ENCODE assay signal across 8 cellular contexts in the genomic region with DNA sequence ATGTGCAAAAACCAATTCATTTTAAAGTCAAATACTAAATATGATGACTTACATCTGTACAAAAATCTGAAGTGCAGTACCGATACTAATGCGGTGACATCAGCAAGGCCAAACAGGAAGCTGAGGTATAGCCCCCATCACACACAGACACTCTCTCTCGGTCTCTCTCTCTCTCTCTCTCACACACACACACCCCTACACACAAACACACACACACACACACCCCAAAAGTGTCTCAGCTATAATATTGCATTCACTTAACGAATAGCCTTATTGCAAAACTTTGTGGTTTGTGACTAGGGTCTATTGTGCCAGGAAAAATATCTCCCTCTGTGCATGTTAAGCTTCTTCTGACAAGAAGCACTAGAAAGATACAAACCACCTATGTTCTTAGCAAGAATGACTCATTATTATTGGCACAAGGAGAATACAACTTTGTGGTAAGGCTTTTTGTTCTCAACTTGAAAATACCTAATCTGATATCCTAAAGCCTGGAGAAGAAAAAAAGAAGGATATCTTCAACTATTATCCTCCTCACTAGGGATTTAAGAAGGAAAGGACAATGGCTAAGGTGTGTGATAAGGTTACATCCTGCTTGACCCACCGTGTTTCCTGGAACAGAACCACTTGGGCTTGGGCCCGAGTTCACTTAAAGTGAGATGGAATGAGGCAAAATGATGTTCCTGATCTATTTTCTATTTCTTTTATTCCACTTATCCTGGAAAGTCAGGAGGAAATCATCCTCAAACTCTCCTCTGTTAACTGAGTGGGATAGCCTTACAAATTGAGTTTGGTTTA.
DNase-seq lines count a peak whose midpoint lies in the region; ATAC-seq, FAIRE-seq and TF ChIP-seq lines count a peak whose summit lies in the region.

No MANE protein-coding gene starts in this region.

- no peak for TF ChIP-seq POLR2A in Peyer's patch (IDR thresholded peaks at IDR 0.05)

- DNase-seq in Peyer's patch (peak in 1 of 3 donors; percentile 75), amniotic stem cell (lab: John Stamatoyannopoulos, UW) (peak; percentile 48), globus pallidus (ENCODE audit: low spot score) (no peak), Caco-2 (no peak), kidney (no peak)

- H3K27me3 ChIP-seq in Peyer's patch (no peaks in the 10 kb centered on the region), mucosa of rectum (ENCODE audit: control insufficient read depth in 2 of 2, insufficient read depth in 2 of 2, low read length in 2 of 2) (no peaks in the 10 kb centered on the region), Caco-2 (replicated peaks; ENCODE audit: control insufficient read depth, insufficient read depth, low read length) (no peaks in the 10 kb centered on the region)

- peaks cover 6% of the 10 kb centered on the region for H3K4me1 Mint-ChIP-seq in Caco-2 (ENCODE audit: low read depth, unreplicated experiment)

- no peak for FAIRE-seq in kidney (lab: Jason Lieb, UNC)

- H3K9me3 ChIP-seq in Peyer's patch (no peaks in the 10 kb centered on the region), mucosa of rectum (ENCODE audit: control insufficient read depth in 2 of 2, low read length in 2 of 2) (no peaks in the 10 kb centered on the region), Caco-2 (no peaks in the 10 kb centered on the region), kidney (ENCODE audit: control insufficient read depth in 1 of 2, low read length in 2 of 2) (no peaks in the 10 kb centered on the region)

- POLR2A ChIA-PET in Caco-2 (lab: Charles Lee): no interaction called here

- ATAC-seq in GM18511 (IDR thresholded peaks at IDR 0.05; ENCODE audit: unreplicated experiment) (peak; percentile 97), HG02840 (IDR thresholded peaks at IDR 0.05; ENCODE audit: low FRiP score, unreplicated experiment) (peak; percentile 96)

- H3K36me3 ChIP-seq in Peyer's patch (no peaks in the 10 kb centered on the region), mucosa of rectum (ENCODE audit: control insufficient read depth in 2 of 2, insufficient read depth in 2 of 2, low read length in 2 of 2) (no peaks in the 10 kb centered on the region), Caco-2 (ENCODE audit: control insufficient read depth, insufficient read depth, low read length) (no peaks in the 10 kb centered on the region), kidney (ENCODE audit: control insufficient read depth in 1 of 2, insufficient read depth in 2 of 2, low read length in 2 of 2) (no peaks in the 10 kb centered on the region)

- no peaks in the 10 kb centered on the region for H3K36me3 Mint-ChIP-seq in Caco-2 (ENCODE audit: insufficient read depth, unreplicated experiment)

- no peak overlapping the region for H3K4me3 Mint-ChIP-seq in Caco-2 (ENCODE audit: unreplicated experiment)

- H3K4me1 ChIP-seq in Peyer's patch (peaks cover 0 to 5% (median 2%) of the 10 kb centered on the region in 4 donors), mucosa of rectum (ENCODE audit: control insufficient read depth in 2 of 2, insufficient read depth in 2 of 2, low read length in 2 of 2) (no peaks in the 10 kb centered on the region), Caco-2 (no peaks in the 10 kb centered on the region), kidney (ENCODE audit: control insufficient read depth in 1 of 2, insufficient read depth in 1 of 2, low read depth in 1 of 2, low read length in 2 of 2) (no peaks in the 10 kb centered on the region)

- no peak overlapping the region for H3K27ac Mint-ChIP-seq in Caco-2 (ENCODE audit: unreplicated experiment)

- H3K27ac ChIP-seq in Peyer's patch (peak overlapping the region; percentile 50 to 78 (median 62)), mucosa of rectum (ENCODE audit: low read depth in 2 of 2, low read length in 2 of 2) (peak overlapping the region; percentile 50 to 54), kidney (ENCODE audit: low read depth in 2 of 2, low read length in 2 of 2) (no peak overlapping the region)

- no peak overlapping the region for H3K9ac ChIP-seq in mucosa of rectum (ENCODE audit: low read depth in 1 of 2, low read length in 2 of 2)
- H3K9ac ChIP-seq in kidney (ENCODE audit: low read length in 2 of 2): no peak overlapping the region

- no peaks in the 10 kb centered on the region for H3K9me3 Mint-ChIP-seq in Caco-2 (ENCODE audit: unreplicated experiment)

- intact Hi-C loops in Caco-2 (cut with micrococcal nuclease; ENCODE audit: unreplicated experiment) (no loop called here), kidney (cut with DNase I) (no loop called here)

- H3K27me3 Mint-ChIP-seq in Caco-2 (ENCODE audit: insufficient read depth, unreplicated experiment): no peaks in the 10 kb centered on the region

- no peak for TF ChIP-seq CTCF in Peyer's patch (IDR thresholded peaks at IDR 0.05)
- TF ChIP-seq CTCF in Caco-2 (IDR thresholded peaks at IDR 0.05; ENCODE audit: insufficient read depth in 1 of 2, low read depth in 1 of 2, low read length in 1 of 2, severe bottlenecking in 1 of 2, unreplicated experiment in 1 of 2): no peak
- TF ChIP-seq CTCF in kidney (IDR thresholded peaks at IDR 0.05; ENCODE audit: borderline replicate concordance, extremely low read depth, insufficient read depth): no peak

- no peak overlapping the region for H3K4me3 ChIP-seq in Peyer's patch
- no peak overlapping the region for H3K4me3 ChIP-seq in mucosa of rectum (ENCODE audit: low read length in 2 of 2)
- H3K4me3 ChIP-seq in Caco-2 (ENCODE audit: low read depth, low read length): no peak overlapping the region
- H3K4me3 ChIP-seq in kidney (ENCODE audit: low read length in 2 of 2): no peak overlapping the region

- CTCF ChIA-PET in Caco-2 (lab: Charles Lee): no interaction called here

- BruUV-seq in Caco-2 (replicated peaks; lab: Mats Ljungman, UMichigan): no TSS peak

Comparison
In these comparisons a context has a peak if more than half of its experiments do, and no peak if none do; other contexts are left out.
1. H3K27ac ChIP-seq: peak in Peyer's patch (4 of 4) and mucosa of rectum (2 of 2); none in kidney (0 of 2).